1 cellular context compared by ENCODE assay signal in the genomic region with DNA sequence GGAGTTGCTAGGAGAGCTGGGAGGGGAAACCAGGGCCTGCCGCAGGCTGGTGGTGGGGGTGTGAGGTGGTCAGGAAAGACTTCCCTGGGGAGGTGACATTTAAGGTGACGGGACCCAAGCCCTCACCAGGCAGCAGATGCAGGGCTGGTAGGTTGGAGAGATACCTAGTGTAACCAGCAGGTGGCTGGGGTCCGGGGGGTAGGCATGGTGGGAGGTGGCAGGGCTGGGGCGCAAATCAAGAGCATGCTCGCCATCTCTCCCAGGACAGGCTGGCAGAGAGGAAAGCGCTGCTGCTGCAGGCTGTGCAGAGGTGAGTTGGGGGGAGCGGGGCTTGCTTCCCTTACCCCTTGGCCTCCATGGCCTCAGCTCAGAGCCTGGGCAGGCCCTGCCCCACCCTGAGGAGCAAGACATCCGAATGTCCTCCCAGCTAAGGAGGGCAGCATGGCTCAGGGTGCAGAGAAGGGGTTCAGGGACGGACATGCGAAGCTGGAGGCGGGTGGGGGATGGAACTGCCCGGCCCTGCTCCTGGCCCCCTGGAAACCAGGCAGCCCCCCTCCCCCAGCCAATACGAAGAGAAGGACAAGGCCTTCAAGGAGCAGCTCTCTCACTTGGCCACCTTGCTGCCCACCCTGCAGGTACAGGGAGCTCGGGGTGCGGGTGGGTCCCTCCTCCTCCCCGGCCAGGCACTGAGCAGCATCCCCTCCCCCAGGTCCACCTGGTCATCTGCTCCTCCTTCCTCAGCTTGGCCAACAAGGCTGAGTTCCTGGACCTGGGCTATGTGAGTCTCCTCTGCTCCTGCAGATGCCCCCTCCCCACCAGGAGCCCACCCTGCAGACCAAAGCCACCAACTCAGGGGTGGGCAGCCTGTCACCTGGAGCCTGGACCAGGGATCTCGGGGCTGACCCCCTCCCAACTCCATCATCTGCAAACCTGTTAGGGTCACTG.
A peak's percentile ranks its signal among the peaks of the same experiment; 100 is the strongest.
TF ChIP-seq lines count a peak whose summit lies in the region.

No MANE protein-coding gene starts in this region.

TF ChIP-seq in SK-N-SH, 30 proteins besides CTCF, POLR2A, EP300 and RAD21:
- TF ChIP-seq SMC3 (IDR thresholded peaks at IDR 0.05; ENCODE audit: low read depth, low read length) (peak; percentile 19; the same call in 1 of the 2 replicates), RCOR1 (IDR thresholded peaks at IDR 0.05; ENCODE audit: low read length) (no peak)
